In the genomic region with DNA sequence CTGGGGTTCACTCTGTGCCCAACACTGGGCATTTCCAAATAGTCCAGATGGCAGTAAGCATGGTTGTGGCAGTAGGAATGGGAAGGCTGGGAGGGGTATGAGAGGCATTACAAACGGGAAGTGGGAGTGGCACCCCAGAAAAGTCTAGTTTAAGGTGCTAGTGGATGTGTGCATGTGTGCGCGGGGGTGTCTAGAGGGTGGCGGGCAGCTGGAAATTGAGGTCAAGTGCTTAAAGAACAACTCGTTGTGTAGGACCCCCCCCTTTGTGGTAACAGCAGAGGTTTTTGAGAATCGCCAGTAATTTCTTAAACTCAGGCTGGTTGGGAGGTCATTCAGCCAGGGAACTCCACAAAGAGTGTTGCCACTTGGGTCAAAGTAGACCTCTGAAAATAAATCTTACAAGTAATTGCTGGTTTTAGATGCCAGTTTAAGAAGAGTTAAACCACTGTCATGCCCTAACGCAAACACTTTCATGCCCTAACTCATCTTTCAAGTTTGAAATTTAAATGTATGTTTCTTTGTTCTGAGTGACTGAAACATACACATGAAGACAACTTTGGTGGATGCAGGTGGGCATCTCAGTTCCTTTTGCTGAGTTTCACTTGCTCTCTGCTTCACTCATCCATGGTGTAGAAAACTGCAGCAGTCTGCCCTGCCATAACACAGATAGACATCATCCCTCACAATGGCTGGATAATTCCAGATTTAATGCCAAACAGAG, we compare ENCODE assay signal across 11 cellular contexts.
DNase-seq lines count a peak whose midpoint lies in the region; ATAC-seq lines count a peak whose summit lies in the region.
"Had no signal": no experiment of that assay in that cellular context is flagged by ENCODE, and none has a peak within 500 bp of the region (broad histone marks: within the 10 kb centered on the region; RNA-seq: fewer than 3 reads in every experiment).

No MANE protein-coding gene starts in this region.

- peak overlapping the region; percentile 75 for H3K27ac Mint-ChIP-seq in stimulated activated memory B cell treated with anti-CD40 and anti-IgM and Interleukin-4, amounts not matched to agents 10 μg/mL and 1 μg/mL and 100 μg/mL, for 72 hours
- no peak overlapping the region for H3K27ac Mint-ChIP-seq in activated naive CD4-positive, alpha-beta T cell treated with anti-CD3 and anti-CD28 coated beads for 36 hours
- H3K27ac Mint-ChIP-seq: activated T-helper 17 cell treated with anti-CD3 and anti-CD28 coated beads, Interleukin-2, amount 50 U/mL, for 72 hours; T-helper 2 cell treated with Interferon-gamma antibody and Interleukin-4, amounts not matched to agents 5 μg/mL and 100 μg/mL, for 36 hours had no signal

- peaks cover 76% of the 10 kb centered on the region for H3K4me1 Mint-ChIP-seq in stimulated activated memory B cell treated with anti-CD40 and anti-IgM and Interleukin-4, amounts not matched to agents 10 μg/mL and 1 μg/mL and 100 μg/mL, for 72 hours
- H3K4me1 Mint-ChIP-seq in activated naive CD4-positive, alpha-beta T cell treated with anti-CD3 and anti-CD28 coated beads for 36 hours (ENCODE audit: low read depth): peaks cover 46% of the 10 kb centered on the region

- peaks cover 15% of the 10 kb centered on the region for H3K36me3 Mint-ChIP-seq in stimulated activated memory B cell treated with anti-CD40 and anti-IgM and Interleukin-4, amounts not matched to agents 10 μg/mL and 1 μg/mL and 100 μg/mL, for 72 hours
- peaks cover 11% of the 10 kb centered on the region for H3K36me3 Mint-ChIP-seq in activated naive CD4-positive, alpha-beta T cell treated with anti-CD3 and anti-CD28 coated beads for 36 hours (ENCODE audit: low read depth)

- intact Hi-C loops in activated naive CD4-positive, alpha-beta T cell treated with anti-CD3 and anti-CD28 coated beads for 36 hours (cut with micrococcal nuclease): no loop called here

- peak; percentile 77 for ATAC-seq in GM19023 (IDR thresholded peaks at IDR 0.05; ENCODE audit: unreplicated experiment)
- ATAC-seq in HG02588 (IDR thresholded peaks at IDR 0.05; ENCODE audit: unreplicated experiment): peak; percentile 81
- peak; percentile 80 for ATAC-seq in HG03460 (IDR thresholded peaks at IDR 0.05; ENCODE audit: unreplicated experiment)
- peak; percentile 94 for ATAC-seq in stimulated activated memory B cell treated with anti-CD40 and anti-IgM and Interleukin-4, amounts not matched to agents 10 μg/mL and 1 μg/mL and 100 μg/mL, for 72 hours
- ATAC-seq: activated T-helper 17 cell treated with anti-CD3 and anti-CD28 coated beads, Interleukin-2, amount 50 U/mL, for 72 hours; K562 had no signal

- CTCF ChIA-PET in activated naive CD4-positive, alpha-beta T cell treated with anti-CD3 and anti-CD28 coated beads for 36 hours (lab: Charles Lee): interaction anchor here (0.6 kb wide), 1 partner anchor 692 kb away, joined by 3 read pairs; no protein-coding TSS in a partner anchor

- H3K4me3 Mint-ChIP-seq in stimulated activated memory B cell treated with anti-CD40 and anti-IgM and Interleukin-4, amounts not matched to agents 10 μg/mL and 1 μg/mL and 100 μg/mL, for 72 hours: peak overlapping the region; percentile 49
- H3K4me3 Mint-ChIP-seq in activated naive CD4-positive, alpha-beta T cell treated with anti-CD3 and anti-CD28 coated beads for 36 hours: no peak overlapping the region
- H3K4me3 Mint-ChIP-seq: activated T-helper 17 cell treated with anti-CD3 and anti-CD28 coated beads, Interleukin-2, amount 50 U/mL, for 72 hours; T-helper 2 cell treated with Interferon-gamma antibody and Interleukin-4, amounts not matched to agents 5 μg/mL and 100 μg/mL, for 36 hours had no signal

- H3K27me3 Mint-ChIP-seq in stimulated activated memory B cell treated with anti-CD40 and anti-IgM and Interleukin-4, amounts not matched to agents 10 μg/mL and 1 μg/mL and 100 μg/mL, for 72 hours: no peaks in the 10 kb centered on the region
- H3K27me3 Mint-ChIP-seq in activated naive CD4-positive, alpha-beta T cell treated with anti-CD3 and anti-CD28 coated beads for 36 hours (ENCODE audit: low read depth): no peaks in the 10 kb centered on the region
- H3K27me3 Mint-ChIP-seq: activated T-helper 17 cell treated with anti-CD3 and anti-CD28 coated beads, Interleukin-2, amount 50 U/mL, for 72 hours had no signal

- H3K9me3 Mint-ChIP-seq in stimulated activated memory B cell treated with anti-CD40 and anti-IgM and Interleukin-4, amounts not matched to agents 10 μg/mL and 1 μg/mL and 100 μg/mL, for 72 hours: no peaks in the 10 kb centered on the region
- no peaks in the 10 kb centered on the region for H3K9me3 Mint-ChIP-seq in activated naive CD4-positive, alpha-beta T cell treated with anti-CD3 and anti-CD28 coated beads for 36 hours
- H3K9me3 Mint-ChIP-seq: activated T-helper 17 cell treated with anti-CD3 and anti-CD28 coated beads, Interleukin-2, amount 50 U/mL, for 72 hours; T-helper 2 cell treated with Interferon-gamma antibody and Interleukin-4, amounts not matched to agents 5 μg/mL and 100 μg/mL, for 36 hours had no signal

- no peak for DNase-seq in stimulated activated CD4-positive, alpha-beta T cell treated with anti-CD3 and anti-CD28 coated beads, Interleukin-4, amount 100 ng/mL, for 24 hours
- DNase-seq in DMS153 (lab: John Stamatoyannopoulos, UW): no peak
- no peak for DNase-seq in activated naive CD4-positive, alpha-beta T cell treated with anti-CD3 and anti-CD28 coated beads for 36 hours
- DNase-seq: NCI-H748 treated with DMSO at 0.1 percent for 48 hours had no signal
